In the genomic region with DNA sequence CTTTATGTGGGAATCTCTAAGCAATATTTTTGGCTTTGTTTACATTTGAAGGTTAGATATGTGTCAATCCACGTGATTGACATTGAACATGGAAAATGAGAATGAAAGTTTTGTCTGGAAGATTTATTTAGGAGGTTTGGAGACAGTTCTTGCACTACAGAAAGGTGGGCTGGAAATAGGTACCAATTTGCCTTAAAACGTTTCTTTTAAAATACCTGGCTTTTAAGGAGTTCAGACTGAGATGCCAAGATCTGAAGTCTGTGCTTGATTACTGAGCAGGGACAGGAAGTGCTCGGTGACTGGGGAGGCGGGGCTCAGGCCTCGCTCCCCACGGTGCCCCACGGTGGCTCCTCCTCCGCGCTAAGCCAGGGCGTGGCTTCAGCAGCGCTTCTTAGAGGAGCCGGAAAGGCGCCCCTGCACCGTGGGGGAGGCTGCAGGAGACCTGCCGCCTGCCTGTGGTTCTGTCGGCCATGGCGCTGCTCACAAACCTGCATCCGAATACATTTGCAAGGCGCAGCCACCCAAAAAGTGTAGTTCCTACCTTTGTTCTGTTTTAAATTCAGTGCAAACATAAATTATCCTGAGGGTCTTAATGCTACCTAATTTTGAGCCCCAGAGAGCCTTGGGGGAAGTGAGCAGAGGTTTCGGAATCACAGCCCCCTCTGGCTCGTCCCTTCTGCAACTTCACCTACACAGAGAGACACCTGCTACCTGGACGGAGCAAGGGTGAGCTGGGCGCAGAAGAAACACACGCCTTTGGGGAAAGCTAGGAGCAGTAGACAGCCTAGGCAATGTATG, we compare ENCODE assay signal across 1 cellular context.
A peak's percentile ranks its signal among the peaks of the same experiment; 100 is the strongest.
TF ChIP-seq lines count a peak whose summit lies in the region.

No MANE protein-coding gene starts in this region.

TF ChIP-seq in GM12878, 131 proteins besides CTCF, POLR2A, EP300 and RAD21 (continued from another document and continues in another):
- TF ChIP-seq ZBTB33 (IDR thresholded peaks at IDR 0.05) (no peak), ZSCAN29 (IDR thresholded peaks at IDR 0.05) (no peak), E4F1 (IDR thresholded peaks at IDR 0.05; ENCODE audit: borderline replicate concordance, partially characterized antibody) (no peak), CREB1 (IDR thresholded peaks at IDR 0.05; ENCODE audit: low read depth) (no peak), CBX5 (IDR thresholded peaks at IDR 0.05; ENCODE audit: low read depth) (no peak), RBBP5 (conservative IDR thresholded peaks at IDR 0.05) (no peak), ZNF592 (IDR thresholded peaks at IDR 0.05) (no peak), HSF1 (IDR thresholded peaks at IDR 0.05; ENCODE audit: low read depth, low read length) (no peak), FOS (IDR thresholded peaks at IDR 0.05; ENCODE audit: borderline replicate concordance, extremely low read depth, insufficient read length) (no peak), IRF4 (IDR thresholded peaks at IDR 0.05; ENCODE audit: low read depth, low read length) (peak; percentile 31; the same call in 1 of the 2 replicates), MEF2A (IDR thresholded peaks at IDR 0.05; ENCODE audit: insufficient read depth, low read depth, low read length) (no peak), EGR1 (IDR thresholded peaks at IDR 0.05; ENCODE audit: borderline replicate concordance in 1 of 2, low read depth in 2 of 2, low read length in 2 of 2) (0 out of 3 replicates have a peak, but pooled peaks of 1 of the 2 experiments have one; percentile 49), KDM1A (IDR thresholded peaks at IDR 0.05; ENCODE audit: borderline replicate concordance) (no peak), TAF1 (IDR thresholded peaks at IDR 0.05; ENCODE audit: borderline replicate concordance, low read depth, low read length) (peak; percentile 55; the same call in 1 of the 2 replicates), RAD51 (IDR thresholded peaks at IDR 0.05) (no peak), SMAD1 (IDR thresholded peaks at IDR 0.05; ENCODE audit: low read depth, partially characterized antibody) (no peak), NRF1 (conservative IDR thresholded peaks at IDR 0.05; ENCODE audit: low read depth, low read length) (no peak; the same call in 1 of the 2 replicates), NBN (IDR thresholded peaks at IDR 0.05) (no peak), CHD2 (IDR thresholded peaks at IDR 0.05; ENCODE audit: borderline replicate concordance, low read depth, low read length) (peak; percentile 67; the same call in 1 of the 2 replicates), RELA (IDR thresholded peaks at IDR 0.05; ENCODE audit: borderline replicate concordance, partially characterized antibody) (no peak), TCF12 (IDR thresholded peaks at IDR 0.05; ENCODE audit: low read depth, low read length) (peak; percentile 46; the same call in 1 of the 2 replicates), JUNB (IDR thresholded peaks at IDR 0.05) (no peak), MLLT1 (IDR thresholded peaks at IDR 0.05) (no peak; the same call in 1 of the 2 replicates), ZNF384 (IDR thresholded peaks at IDR 0.05; ENCODE audit: borderline replicate concordance, low read depth, low read length) (no peak), BACH1 (IDR thresholded peaks at IDR 0.05; ENCODE audit: borderline replicate concordance) (0 out of 2 replicates have a peak, but pooled peaks have one; percentile 32), RFX5 (IDR thresholded peaks at IDR 0.05; ENCODE audit: low read depth, low read length) (no peak; the same call in 1 of the 2 replicates), POLR2AphosphoS5 (IDR thresholded peaks at IDR 0.05; ENCODE audit: low read length) (peak; percentile 76), TCF3 (IDR thresholded peaks at IDR 0.05; ENCODE audit: borderline replicate concordance, insufficient read depth, low read depth, low read length) (no peak), GABPA (IDR thresholded peaks at IDR 0.05; ENCODE audit: low read depth) (no peak), STAT3 (IDR thresholded peaks at IDR 0.05; ENCODE audit: low read depth, low read length) (no peak), PAX8 (IDR thresholded peaks at IDR 0.05) (no peak), ZNF207 (IDR thresholded peaks at IDR 0.05; ENCODE audit: borderline replicate concordance) (peak; percentile 40; the same call in 1 of the 2 replicates), CBX3 (IDR thresholded peaks at IDR 0.05; ENCODE audit: borderline replicate concordance, low read depth) (no peak), ZBED1 (IDR thresholded peaks at IDR 0.05; ENCODE audit: borderline replicate concordance) (0 out of 2 replicates have a peak, but pooled peaks have one; percentile 6), MYB (IDR thresholded peaks at IDR 0.05; ENCODE audit: borderline replicate concordance, low read depth, low read length) (no peak), NFIC (IDR thresholded peaks at IDR 0.05; ENCODE audit: low read depth, low read length) (no peak), SKIL (IDR thresholded peaks at IDR 0.05; ENCODE audit: low read depth, poor library complexity, severe bottlenecking) (peak; percentile 65), PML (IDR thresholded peaks at IDR 0.05; ENCODE audit: low read length) (no peak), ETV6 (conservative IDR thresholded peaks at IDR 0.05 in 1 of 2, IDR thresholded peaks at IDR 0.05 in 1 of 2; ENCODE audit: borderline replicate concordance in 1 of 2, low read depth in 1 of 2) (0 out of 4 replicates have a peak, but pooled peaks of 1 of the 2 experiments have one; percentile 25)
- TF ChIP-seq, protein P1, sequence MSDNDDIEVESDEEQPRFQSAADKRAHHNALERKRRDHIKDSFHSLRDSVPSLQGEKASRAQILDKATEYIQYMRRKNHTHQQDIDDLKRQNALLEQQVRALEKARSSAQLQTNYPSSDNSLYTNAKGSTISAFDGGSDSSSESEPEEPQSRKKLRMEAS (IDR thresholded peaks at IDR 0.05; ENCODE audit: low read depth, low read length) = peak; percentile 30; the same call in 1 of the 2 replicates
- TF ChIP-seq, protein P2, sequence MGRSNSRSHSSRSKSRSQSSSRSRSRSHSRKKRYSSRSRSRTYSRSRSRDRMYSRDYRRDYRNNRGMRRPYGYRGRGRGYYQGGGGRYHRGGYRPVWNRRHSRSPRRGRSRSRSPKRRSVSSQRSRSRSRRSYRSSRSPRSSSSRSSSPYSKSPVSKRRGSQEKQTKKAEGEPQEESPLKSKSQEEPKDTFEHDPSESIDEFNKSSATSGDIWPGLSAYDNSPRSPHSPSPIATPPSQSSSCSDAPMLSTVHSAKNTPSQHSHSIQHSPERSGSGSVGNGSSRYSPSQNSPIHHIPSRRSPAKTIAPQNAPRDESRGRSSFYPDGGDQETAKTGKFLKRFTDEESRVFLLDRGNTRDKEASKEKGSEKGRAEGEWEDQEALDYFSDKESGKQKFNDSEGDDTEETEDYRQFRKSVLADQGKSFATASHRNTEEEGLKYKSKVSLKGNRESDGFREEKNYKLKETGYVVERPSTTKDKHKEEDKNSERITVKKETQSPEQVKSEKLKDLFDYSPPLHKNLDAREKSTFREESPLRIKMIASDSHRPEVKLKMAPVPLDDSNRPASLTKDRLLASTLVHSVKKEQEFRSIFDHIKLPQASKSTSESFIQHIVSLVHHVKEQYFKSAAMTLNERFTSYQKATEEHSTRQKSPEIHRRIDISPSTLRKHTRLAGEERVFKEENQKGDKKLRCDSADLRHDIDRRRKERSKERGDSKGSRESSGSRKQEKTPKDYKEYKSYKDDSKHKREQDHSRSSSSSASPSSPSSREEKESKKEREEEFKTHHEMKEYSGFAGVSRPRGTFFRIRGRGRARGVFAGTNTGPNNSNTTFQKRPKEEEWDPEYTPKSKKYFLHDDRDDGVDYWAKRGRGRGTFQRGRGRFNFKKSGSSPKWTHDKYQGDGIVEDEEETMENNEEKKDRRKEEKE (IDR thresholded peaks at IDR 0.05) = no peak
